In genomic region chr7:12403287-12404181, GRCh38 we compare ENCODE assay signal across 8 cellular contexts. TPM values are rescaled to one million over a fixed set of nuclear protein-coding genes. Genes with fewer than 3 reads are reported as not detected.
DNase-seq lines count a peak whose midpoint lies in the region; TF ChIP-seq lines count a peak whose summit lies in the region.

Gene VWDE (minus strand): TSS chr7:12403865. CDS start chr7:12403716, 149 bp downstream.

- H3K27ac Mint-ChIP-seq in mesothelial cell of epicardium = peak within 1 kb of the TSS; percentile 91

- TF ChIP-seq CTCF in mesothelial cell of epicardium (IDR thresholded peaks at IDR 0.05; ENCODE audit: unreplicated experiment) = no peak

- POLR2A ChIA-PET in HEK293T (lab: Yijun Ruan, JAX) = interaction anchor here (0.7 to 1.2 kb wide), 3 partner anchors 18 to 36 kb away, joined by 3 read pairs; no protein-coding TSS in a partner anchor

- peaks cover 24% of the 10 kb centered on the region for H3K4me1 Mint-ChIP-seq in mesothelial cell of epicardium

- peaks cover 14% of the 10 kb centered on the region for H3K27me3 Mint-ChIP-seq in mesothelial cell of epicardium (ENCODE audit: low read depth)

- H3K9me3 Mint-ChIP-seq in mesothelial cell of epicardium = peaks cover 11% of the 10 kb centered on the region

- H3K4me3 Mint-ChIP-seq in mesothelial cell of epicardium = peak within 1 kb of the TSS; percentile 85

- H3K36me3 Mint-ChIP-seq in mesothelial cell of epicardium = peaks cover 2% of the 10 kb centered on the region

- CTCF ChIA-PET in HEK293T (lab: Yijun Ruan, JAX) = interaction anchor here (0.7 to 1.7 kb wide), 3 partner anchors 14 to 86 kb away, joined by 3 to 6 read pairs (median 5); no protein-coding TSS in a partner anchor

- DNase-seq in Caki2 (ENCODE audit: low read depth) (peak; percentile 83), HEK293T (ENCODE audit: extremely low spot score) (peak; percentile 67), NCI-H2107 (lab: John Stamatoyannopoulos, UW) (peak; percentile 81), dermis blood vessel endothelial cell (peak; percentile 9), mesothelial cell of epicardium (ENCODE audit: low spot score in 2 of 2, unreplicated experiment in 2 of 2) (peak; percentile 33 to 74), C1 segment of cervical spinal cord (lab: John Stamatoyannopoulos, UW) (no peak)
- DNase-seq in activated CD4-positive, alpha-beta T cell treated with anti-CD3 and anti-CD28 coated beads for 24 hours (ENCODE audit: low read depth in 2 of 2) = peak; percentile 13 to 32
- DNase-seq in stimulated activated CD8-positive, alpha-beta memory T cell treated with anti-CD3 and anti-CD28 coated beads, Interleukin-4, amount 100 ng/mL, for 48 hours = peak; percentile 65

- in situ Hi-C loops in Caki2 (cut with HindIII; ENCODE audit: low pct_unique_long_range_greater_than_20kb, low sequenced_read_pairs) = no loop called here

TF ChIP-seq in HEK293T, 16 proteins besides CTCF, POLR2A, EP300 and RAD21:
- TF ChIP-seq CTBP1 (IDR thresholded peaks at IDR 0.05; ENCODE audit: borderline replicate concordance) (no peak), L3MBTL2 (conservative IDR thresholded peaks at IDR 0.05) (peak; percentile 65)

RNA-seq across cellular contexts. Expression of gene VWDE, which starts in this region (rescaled TPM):
- total RNA-seq in Caki2 (2014; rRNA removed; shearing (Covaris generic); ENCODE audit: low replicate concordance) = 3.8 and 4.1 TPM in 2 replicates
- total RNA-seq in dermis blood vessel endothelial cell = not detected in 2 replicates
- total RNA-seq in mesothelial cell of epicardium = 23.8 to 24.7 TPM (median 24.3 TPM) in 3 replicates

Comparison
In these comparisons a context has a peak if more than half of its experiments do, and no peak if none do; other contexts are left out.
1. Peak in DNase-seq in dermis blood vessel endothelial cell; RNA of the gene not detected or under 1 TPM.
2. DNase-seq: peak in Caki2 (single experiment), HEK293T (single experiment), NCI-H2107 (single experiment), activated CD4-positive, alpha-beta T cell treated with anti-CD3 and anti-CD28 coated beads for 24 hours (2 of 2), mesothelial cell of epicardium (2 of 2) and stimulated activated CD8-positive, alpha-beta memory T cell treated with anti-CD3 and anti-CD28 coated beads, Interleukin-4, amount 100 ng/mL, for 48 hours (single experiment); none in C1 segment of cervical spinal cord (0 of 14).